ENCODE assay signal across 10 cellular contexts in the genomic region with DNA sequence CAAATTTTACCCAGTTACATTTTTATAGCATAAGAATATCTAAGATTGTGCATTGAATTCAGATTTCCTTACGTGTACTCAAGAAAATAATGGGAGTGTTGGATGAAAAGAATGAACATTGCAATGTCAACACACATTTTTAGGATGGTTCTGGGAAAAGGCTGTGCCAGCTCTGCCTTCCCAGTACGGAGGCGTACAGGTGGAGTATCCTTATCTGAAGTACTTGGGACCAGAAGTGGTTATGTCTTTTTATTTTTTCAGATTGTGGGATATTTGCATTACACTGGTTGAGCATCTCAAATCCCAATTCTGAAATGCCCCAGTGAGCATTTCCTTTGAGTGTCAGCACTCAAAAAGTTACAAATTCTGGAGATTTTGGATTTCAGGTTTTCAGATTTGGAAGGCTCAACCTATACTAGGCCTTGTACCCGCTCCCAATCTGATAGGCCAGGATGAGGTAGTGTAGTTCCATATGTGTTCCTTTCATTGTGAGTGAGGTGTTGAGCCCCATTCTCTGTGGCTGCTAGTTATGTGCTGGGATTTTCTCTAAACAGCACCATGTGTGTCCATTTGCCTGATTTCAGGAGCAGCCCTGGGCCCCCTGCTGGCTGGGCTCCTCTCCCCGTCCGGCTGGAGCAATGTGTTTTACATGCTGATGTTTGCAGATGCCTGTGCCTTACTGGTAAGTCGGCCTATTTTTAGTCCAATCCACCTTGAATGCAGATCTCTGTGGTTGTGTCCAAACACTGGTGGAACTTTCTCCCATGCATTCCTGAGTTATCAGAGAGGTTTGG.
A peak's percentile ranks its signal among the peaks of the same experiment; 100 is the strongest.
DNase-seq lines count a peak whose midpoint lies in the region; ATAC-seq and TF ChIP-seq lines count a peak whose summit lies in the region.
"Had no signal": no experiment of that assay in that cellular context is flagged by ENCODE, and none has a peak within 500 bp of the region (broad histone marks: within the 10 kb centered on the region; RNA-seq: fewer than 3 reads in every experiment).

No MANE protein-coding gene starts in this region.

- H3K27ac ChIP-seq in SJSA1 (no peak overlapping the region), left ventricle myocardium inferior (replicated peaks) (no peak overlapping the region)

- H3K9me3 ChIP-seq in SJSA1 (replicated peaks) (0 out of 2 replicates have a peak, but pooled peaks cover 5% of the 10 kb centered on the region), left ventricle myocardium inferior (replicated peaks) (peaks cover 18% of the 10 kb centered on the region)

- peak; percentile 29 for TF ChIP-seq CTCF in left ventricle myocardium inferior (IDR thresholded peaks at IDR 0.05; ENCODE audit: borderline replicate concordance)

- no peaks in the 10 kb centered on the region for H3K27me3 ChIP-seq in SJSA1 (replicated peaks)
- no peaks in the 10 kb centered on the region for H3K27me3 ChIP-seq in left ventricle myocardium inferior (ENCODE audit: low read depth)

- H3K36me3 ChIP-seq in SJSA1 (no peaks in the 10 kb centered on the region), left ventricle myocardium inferior (peaks cover 33% of the 10 kb centered on the region)

- H3K4me1 ChIP-seq in SJSA1 (replicated peaks), result no peaks in the 10 kb centered on the region
- no peaks in the 10 kb centered on the region for H3K4me1 ChIP-seq in left ventricle myocardium inferior

- intact Hi-C loops in Right ventricle myocardium superior (cut with DNase I), result no loop called here
- intact Hi-C loops in left ventricle myocardium superior (cut with micrococcal nuclease), result no loop called here
- intact Hi-C loops in left ventricle myocardium inferior (cut with micrococcal nuclease), result no loop called here

- ATAC-seq in Right ventricle myocardium superior (ENCODE audit: poor library complexity) (no peak), left ventricle myocardium superior (no peak), GM18511 (IDR thresholded peaks at IDR 0.05; ENCODE audit: unreplicated experiment) (no peak)

- DNase-seq in Right ventricle myocardium superior, result peak; percentile 22
- no peak for DNase-seq in left ventricle myocardium superior
- peak; percentile 17 to 51 for DNase-seq in SJSA1 (ENCODE audit: low read depth in 1 of 2, low spot score in 2 of 2)
- no peak for DNase-seq in left ventricle myocardium inferior
- DNase-seq in ureter (ENCODE audit: low spot score), result peak; percentile 35
- no peak for DNase-seq in HK-2 (ENCODE audit: unreplicated experiment)
- no peak for DNase-seq in amygdala (lab: John Stamatoyannopoulos, UW)
- DNase-seq: C1 segment of cervical spinal cord, NCI-H510A treated with DMSO at 0.1 percent for 48 hours had no signal

- H3K4me3 ChIP-seq in SJSA1 (no peak overlapping the region), left ventricle myocardium inferior (no peak overlapping the region)

Comparison
In these comparisons a context has a peak if more than half of its experiments do, and no peak if none do; other contexts are left out.
1. DNase-seq: peak in Right ventricle myocardium superior (single experiment), SJSA1 (2 of 2) and ureter (single experiment); none in left ventricle myocardium superior (single experiment), left ventricle myocardium inferior (single experiment), HK-2 (single experiment) and amygdala (0 of 56).